In the genomic region with DNA sequence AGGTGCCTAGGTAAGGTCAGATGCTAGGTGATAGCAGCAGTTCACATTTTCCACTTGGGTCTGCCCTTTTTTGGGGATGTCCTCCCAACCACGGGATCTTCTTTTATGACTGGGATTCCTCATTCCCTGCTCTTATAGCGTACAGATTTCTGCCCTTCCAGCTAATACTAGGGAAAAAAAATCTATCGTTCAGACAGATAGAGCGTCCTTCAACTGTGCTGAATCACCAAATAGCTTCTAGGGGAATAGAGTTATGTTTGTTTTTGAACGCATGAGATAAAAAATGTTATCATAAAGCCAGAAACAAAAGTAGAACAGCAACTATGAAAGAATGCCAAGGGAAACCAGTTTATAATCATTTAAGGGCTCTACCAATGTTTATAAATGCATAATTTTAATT, we compare ENCODE assay signal across 1 cellular context.
TF ChIP-seq lines count a peak whose summit lies in the region.

No MANE protein-coding gene starts in this region.

TF ChIP-seq in IMR-90, 13 proteins besides CTCF, POLR2A, EP300 and RAD21 (continued from another document):
- no peak for TF ChIP-seq RCOR1 (IDR thresholded peaks at IDR 0.05; ENCODE audit: insufficient replicate concordance, low read length)
- no peak for TF ChIP-seq NFE2L2 (IDR thresholded peaks at IDR 0.05; ENCODE audit: low read depth, low read length)
- TF ChIP-seq, protein P1, sequence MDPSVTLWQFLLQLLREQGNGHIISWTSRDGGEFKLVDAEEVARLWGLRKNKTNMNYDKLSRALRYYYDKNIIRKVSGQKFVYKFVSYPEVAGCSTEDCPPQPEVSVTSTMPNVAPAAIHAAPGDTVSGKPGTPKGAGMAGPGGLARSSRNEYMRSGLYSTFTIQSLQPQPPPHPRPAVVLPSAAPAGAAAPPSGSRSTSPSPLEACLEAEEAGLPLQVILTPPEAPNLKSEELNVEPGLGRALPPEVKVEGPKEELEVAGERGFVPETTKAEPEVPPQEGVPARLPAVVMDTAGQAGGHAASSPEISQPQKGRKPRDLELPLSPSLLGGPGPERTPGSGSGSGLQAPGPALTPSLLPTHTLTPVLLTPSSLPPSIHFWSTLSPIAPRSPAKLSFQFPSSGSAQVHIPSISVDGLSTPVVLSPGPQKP (IDR thresholded peaks at IDR 0.05; ENCODE audit: borderline replicate concordance, low read depth, low read length) = no peak
- no peak for TF ChIP-seq MAFK (IDR thresholded peaks at IDR 0.05; ENCODE audit: low read depth, low read length)
- no peak for TF ChIP-seq FOS (IDR thresholded peaks at IDR 0.05; ENCODE audit: low read depth, low read length)
- no peak for TF ChIP-seq SMC3 (IDR thresholded peaks at IDR 0.05; ENCODE audit: low read depth, low read length)
- no peak for TF ChIP-seq MXI1 (IDR thresholded peaks at IDR 0.05; ENCODE audit: borderline replicate concordance, low read depth, low read length)
